ENCODE assay signal across 21 cellular contexts in genomic region chr2:25460261-25460905, GRCh38.
"Had no signal": no experiment of that assay in that cellular context is flagged by ENCODE, and none has a peak within 500 bp of the region (broad histone marks: within the 10 kb centered on the region; RNA-seq: fewer than 3 reads in every experiment).

No MANE protein-coding gene starts in this region.

- DNase-seq: activated B cell treated with CpG ODN at 0.5 μM for 24 hours; activated CD4-positive, alpha-beta memory T cell treated with anti-CD3 and anti-CD28 coated beads for 36 hours; activated CD4-positive, alpha-beta T cell treated with anti-CD3 and anti-CD28 coated beads for 4 hours; activated naive CD4-positive, alpha-beta T cell treated with Interleukin-2 at 50 U/mL for 16 hours; activated T-cell treated with anti-CD3 and anti-CD28 coated beads for 4 hours; aorta; brain microvascular endothelial cell; central memory CD4-positive, alpha-beta T cell; colonic mucosa; erythroblast; head of caudate nucleus; lower lobe of right lung; posterior cingulate gyrus; sigmoid colon; spleen; stimulated activated CD4-positive, alpha-beta T cell treated with anti-CD3 and anti-CD28 coated beads, Interleukin-4, amount 100 ng/mL, for 4 hours; stimulated activated naive B cell treated with anti-CD40 and anti-IgM and Interleukin-4, amounts not matched to agents 10 μg/mL and 1 μg/mL and 100 μg/mL, for 72 hours had no signal

- H3K9me3 Mint-ChIP-seq: activated B cell treated with CpG ODN at 0.5 μM for 24 hours; activated CD4-positive, alpha-beta memory T cell treated with anti-CD3 and anti-CD28 coated beads for 36 hours; activated T-helper 2 cell treated with anti-CD3 and anti-CD28 coated beads, Interferon-gamma antibody, Interleukin-2, Interleukin-4, amounts not matched to agents 10 μg/mL and 5 μg/mL and 100 μg/mL, durations not matched to agents 14 hours and 24 hours and 36 hours; nephron; T-helper 1 cell treated with Interleukin-12 subunit alpha and Interleukin-12 subunit beta and Interleukin-4 antibody, amounts not matched to agents 30 μg/mL and 1 μg/mL, for 36 hours had no signal

- H3K27me3 Mint-ChIP-seq: activated B cell treated with CpG ODN at 0.5 μM for 24 hours; activated CD4-positive, alpha-beta memory T cell treated with anti-CD3 and anti-CD28 coated beads for 36 hours; stimulated activated naive B cell treated with anti-CD40 and anti-IgM and Interleukin-4, amounts not matched to agents 10 μg/mL and 1 μg/mL and 100 μg/mL, for 72 hours had no signal

- H3K27ac Mint-ChIP-seq: activated CD4-positive, alpha-beta memory T cell treated with anti-CD3 and anti-CD28 coated beads for 36 hours; activated T-helper 2 cell treated with anti-CD3 and anti-CD28 coated beads, Interferon-gamma antibody, Interleukin-2, Interleukin-4, amounts not matched to agents 10 μg/mL and 5 μg/mL and 100 μg/mL, durations not matched to agents 14 hours and 24 hours and 36 hours; mesothelial cell of epicardium; nephron; stimulated activated naive B cell treated with anti-CD40 and anti-IgM and Interleukin-4, amounts not matched to agents 10 μg/mL and 1 μg/mL and 100 μg/mL, for 72 hours; T-helper 1 cell treated with Interleukin-12 subunit alpha and Interleukin-12 subunit beta and Interleukin-4 antibody, amounts not matched to agents 30 μg/mL and 1 μg/mL, for 36 hours had no signal

- ATAC-seq: lower lobe of right lung; stimulated activated naive B cell treated with anti-CD40 and anti-IgM and Interleukin-4, amounts not matched to agents 10 μg/mL and 1 μg/mL and 100 μg/mL, for 72 hours had no signal

- H3K4me1 Mint-ChIP-seq: mesothelial cell of epicardium, nephron had no signal

- H3K36me3 Mint-ChIP-seq: activated CD4-positive, alpha-beta memory T cell treated with anti-CD3 and anti-CD28 coated beads for 36 hours had no signal

- H3K4me3 Mint-ChIP-seq: activated B cell treated with CpG ODN at 0.5 μM for 24 hours; activated CD4-positive, alpha-beta memory T cell treated with anti-CD3 and anti-CD28 coated beads for 36 hours; mesothelial cell of epicardium; nephron; stimulated activated naive B cell treated with anti-CD40 and anti-IgM and Interleukin-4, amounts not matched to agents 10 μg/mL and 1 μg/mL and 100 μg/mL, for 72 hours; T-helper 1 cell treated with Interleukin-12 subunit alpha and Interleukin-12 subunit beta and Interleukin-4 antibody, amounts not matched to agents 30 μg/mL and 1 μg/mL, for 36 hours had no signal
